Comparison of ENCODE assay signal across 2 cellular contexts in genomic region chrX:7926501-7926900, GRCh38.
TF ChIP-seq lines count a peak whose summit lies in the region.

No MANE protein-coding gene starts in this region.

TF ChIP-seq in GM23338, 12 proteins besides CTCF, POLR2A, EP300 and RAD21 (continued from another document):
- TF ChIP-seq REST (IDR thresholded peaks at IDR 0.05; ENCODE audit: unreplicated experiment), result no peak
- TF ChIP-seq ZNF462 (CRISPR knock-in tag; IDR thresholded peaks at IDR 0.05), result no peak
- TF ChIP-seq CREB1 (CRISPR knock-in tag; IDR thresholded peaks at IDR 0.05; ENCODE audit: low read depth), result no peak
- no peak for TF ChIP-seq EZH2 (IDR thresholded peaks at IDR 0.05; ENCODE audit: low read depth, unreplicated experiment)

TF ChIP-seq in WTC11, 78 proteins besides CTCF, POLR2A, EP300 and RAD21 (continued from another document):
- TF ChIP-seq, protein P1, sequence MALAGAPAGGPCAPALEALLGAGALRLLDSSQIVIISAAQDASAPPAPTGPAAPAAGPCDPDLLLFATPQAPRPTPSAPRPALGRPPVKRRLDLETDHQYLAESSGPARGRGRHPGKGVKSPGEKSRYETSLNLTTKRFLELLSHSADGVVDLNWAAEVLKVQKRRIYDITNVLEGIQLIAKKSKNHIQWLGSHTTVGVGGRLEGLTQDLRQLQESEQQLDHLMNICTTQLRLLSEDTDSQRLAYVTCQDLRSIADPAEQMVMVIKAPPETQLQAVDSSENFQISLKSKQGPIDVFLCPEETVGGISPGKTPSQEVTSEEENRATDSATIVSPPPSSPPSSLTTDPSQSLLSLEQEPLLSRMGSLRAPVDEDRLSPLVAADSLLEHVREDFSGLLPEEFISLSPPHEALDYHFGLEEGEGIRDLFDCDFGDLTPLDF (CRISPR knock-in tag; IDR thresholded peaks at IDR 0.05), result no peak
- TF ChIP-seq TCF7 (CRISPR knock-in tag; IDR thresholded peaks at IDR 0.05; ENCODE audit: low read depth) (no peak), TP53 (CRISPR knock-in tag; IDR thresholded peaks at IDR 0.05) (no peak), NR1H2 (CRISPR knock-in tag; IDR thresholded peaks at IDR 0.05) (no peak), ZNF512 (CRISPR knock-in tag; IDR thresholded peaks at IDR 0.05; ENCODE audit: borderline replicate concordance) (no peak)
- TF ChIP-seq, protein P2, sequence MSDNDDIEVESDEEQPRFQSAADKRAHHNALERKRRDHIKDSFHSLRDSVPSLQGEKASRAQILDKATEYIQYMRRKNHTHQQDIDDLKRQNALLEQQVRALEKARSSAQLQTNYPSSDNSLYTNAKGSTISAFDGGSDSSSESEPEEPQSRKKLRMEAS (CRISPR knock-in tag; IDR thresholded peaks at IDR 0.05), result no peak
